Comparison of ENCODE assay signal across 1 cellular context in the genomic region with DNA sequence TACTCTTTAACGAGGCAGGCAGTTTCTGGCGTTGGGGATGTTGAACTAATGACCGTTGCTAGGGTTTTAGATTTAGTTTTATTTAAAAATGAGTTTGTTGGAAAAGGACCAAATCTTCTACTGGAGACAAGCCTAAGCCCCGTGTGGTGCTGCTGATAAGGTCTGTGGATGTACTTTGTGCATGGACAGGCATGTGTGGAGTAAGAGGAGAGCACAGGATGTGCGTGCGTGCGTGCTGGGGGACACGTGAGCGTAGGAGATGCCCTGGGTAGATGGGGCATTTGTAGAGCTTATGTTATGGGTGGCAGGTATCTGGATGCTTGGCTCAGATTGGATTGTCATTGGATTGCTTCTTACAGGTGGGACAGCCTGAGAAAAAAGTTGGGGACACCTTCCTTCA.
TF ChIP-seq lines count a peak whose summit lies in the region.

No MANE protein-coding gene starts in this region.

TF ChIP-seq in IMR-90, 13 proteins besides CTCF, POLR2A, EP300 and RAD21:
- TF ChIP-seq CEBPB (IDR thresholded peaks at IDR 0.05; ENCODE audit: low read depth, low read length) (no peak), MAZ (IDR thresholded peaks at IDR 0.05; ENCODE audit: borderline replicate concordance, low read depth, low read length) (no peak), RCOR1 (IDR thresholded peaks at IDR 0.05; ENCODE audit: insufficient replicate concordance, low read length) (no peak), MXI1 (IDR thresholded peaks at IDR 0.05; ENCODE audit: borderline replicate concordance, low read depth, low read length) (no peak), NFE2L2 (IDR thresholded peaks at IDR 0.05; ENCODE audit: low read depth, low read length) (no peak), CHD1 (IDR thresholded peaks at IDR 0.05; ENCODE audit: low read depth, low read length) (no peak), BHLHE40 (IDR thresholded peaks at IDR 0.05; ENCODE audit: low read depth, low read length) (no peak), SMC3 (IDR thresholded peaks at IDR 0.05; ENCODE audit: low read depth, low read length) (no peak), RFX5 (IDR thresholded peaks at IDR 0.05; ENCODE audit: low read depth, low read length) (no peak), MAFK (IDR thresholded peaks at IDR 0.05; ENCODE audit: low read depth, low read length) (no peak), FOS (IDR thresholded peaks at IDR 0.05; ENCODE audit: low read depth, low read length) (no peak)
- TF ChIP-seq, protein P1, sequence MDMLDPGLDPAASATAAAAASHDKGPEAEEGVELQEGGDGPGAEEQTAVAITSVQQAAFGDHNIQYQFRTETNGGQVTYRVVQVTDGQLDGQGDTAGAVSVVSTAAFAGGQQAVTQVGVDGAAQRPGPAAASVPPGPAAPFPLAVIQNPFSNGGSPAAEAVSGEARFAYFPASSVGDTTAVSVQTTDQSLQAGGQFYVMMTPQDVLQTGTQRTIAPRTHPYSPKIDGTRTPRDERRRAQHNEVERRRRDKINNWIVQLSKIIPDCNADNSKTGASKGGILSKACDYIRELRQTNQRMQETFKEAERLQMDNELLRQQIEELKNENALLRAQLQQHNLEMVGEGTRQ (IDR thresholded peaks at IDR 0.05; ENCODE audit: low read depth, low read length), result no peak
- TF ChIP-seq, protein P2, sequence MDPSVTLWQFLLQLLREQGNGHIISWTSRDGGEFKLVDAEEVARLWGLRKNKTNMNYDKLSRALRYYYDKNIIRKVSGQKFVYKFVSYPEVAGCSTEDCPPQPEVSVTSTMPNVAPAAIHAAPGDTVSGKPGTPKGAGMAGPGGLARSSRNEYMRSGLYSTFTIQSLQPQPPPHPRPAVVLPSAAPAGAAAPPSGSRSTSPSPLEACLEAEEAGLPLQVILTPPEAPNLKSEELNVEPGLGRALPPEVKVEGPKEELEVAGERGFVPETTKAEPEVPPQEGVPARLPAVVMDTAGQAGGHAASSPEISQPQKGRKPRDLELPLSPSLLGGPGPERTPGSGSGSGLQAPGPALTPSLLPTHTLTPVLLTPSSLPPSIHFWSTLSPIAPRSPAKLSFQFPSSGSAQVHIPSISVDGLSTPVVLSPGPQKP (IDR thresholded peaks at IDR 0.05; ENCODE audit: borderline replicate concordance, low read depth, low read length), result no peak
